Comparison of ENCODE assay signal across 33 cellular contexts in genomic region chr11:70741085-70741484, GRCh38.
"Had no signal": no experiment of that assay in that cellular context is flagged by ENCODE, and none has a peak within 500 bp of the region (broad histone marks: within the 10 kb centered on the region; RNA-seq: fewer than 3 reads in every experiment).

No MANE protein-coding gene starts in this region.

- H3K36me3 Mint-ChIP-seq: activated naive CD8-positive, alpha-beta T cell; WTC11 had no signal

- H3K4me1 Mint-ChIP-seq: activated CD4-positive, alpha-beta memory T cell treated with anti-CD3 and anti-CD28 coated beads, Interleukin-2, amount 10 ng/mL, durations not matched to agents 7 days and 5 days; activated CD4-positive, alpha-beta T cell treated with anti-CD3 and anti-CD28 coated beads, Interleukin-2, amount 10 ng/mL, durations not matched to agents 7 days and 5 days; activated T-helper 17 cell treated with anti-CD3 and anti-CD28 coated beads, Interleukin-2, amount 50 U/mL, for 72 hours had no signal

- H3K9me3 ChIP-seq: body of pancreas, esophagus muscularis mucosa, gastrocnemius medialis, heart right ventricle had no signal

- H3K27ac ChIP-seq: body of pancreas, cardiac muscle cell, coronary artery, dorsolateral prefrontal cortex, esophagus muscularis mucosa, foreskin keratinocyte, gastrocnemius medialis, heart right ventricle, VCaP had no signal

- H3K4me3 ChIP-seq: body of pancreas, cardiac muscle cell, coronary artery, dorsolateral prefrontal cortex, esophagus muscularis mucosa, gastrocnemius medialis, heart right ventricle had no signal

- H3K27ac Mint-ChIP-seq: activated CD4-positive, alpha-beta memory T cell treated with anti-CD3 and anti-CD28 coated beads, Interleukin-2, amount 10 ng/mL, durations not matched to agents 7 days and 5 days; activated CD4-positive, alpha-beta T cell treated with anti-CD3 and anti-CD28 coated beads, Interleukin-2, amount 10 ng/mL, durations not matched to agents 7 days and 5 days; activated naive CD8-positive, alpha-beta T cell; activated T-cell treated with anti-CD3 and anti-CD28 coated beads, Interleukin-2, amount 50 U/mL, for 24 hours; activated T-cell treated with anti-CD3 and anti-CD28 coated beads, Interleukin-2, amount 50 U/mL, for 72 hours; activated T-helper 17 cell treated with anti-CD3 and anti-CD28 coated beads, Interleukin-2, amount 50 U/mL, for 72 hours; dendritic cell treated with granulocyte-macrophage colony-stimulating factor and Interleukin-4, amounts not matched to agents 40 ng/mL and 50 ng/mL, for 4 days; endodermal cell had no signal

- H3K36me3 ChIP-seq: cardiac muscle cell, esophagus muscularis mucosa, gastrocnemius medialis, heart right ventricle had no signal

- H3K4me3 Mint-ChIP-seq: activated CD4-positive, alpha-beta memory T cell treated with anti-CD3 and anti-CD28 coated beads, Interleukin-2, amount 10 ng/mL, durations not matched to agents 7 days and 5 days; activated CD4-positive, alpha-beta T cell treated with anti-CD3 and anti-CD28 coated beads, Interleukin-2, amount 10 ng/mL, durations not matched to agents 7 days and 5 days; activated naive CD8-positive, alpha-beta T cell; activated T-cell treated with anti-CD3 and anti-CD28 coated beads, Interleukin-2, amount 50 U/mL, for 24 hours; activated T-cell treated with anti-CD3 and anti-CD28 coated beads, Interleukin-2, amount 50 U/mL, for 72 hours; activated T-helper 17 cell treated with anti-CD3 and anti-CD28 coated beads, Interleukin-2, amount 50 U/mL, for 72 hours; dendritic cell treated with granulocyte-macrophage colony-stimulating factor and Interleukin-4, amounts not matched to agents 40 ng/mL and 50 ng/mL, for 4 days; endodermal cell; WTC11 had no signal

- ATAC-seq: activated T-cell treated with anti-CD3 and anti-CD28 coated beads, Interleukin-2, amount 50 U/mL, for 72 hours; activated T-helper 17 cell treated with anti-CD3 and anti-CD28 coated beads, Interleukin-2, amount 50 U/mL, for 72 hours; body of pancreas; foreskin keratinocyte; gastrocnemius medialis; heart right ventricle; WTC11 had no signal

- H3K9me3 Mint-ChIP-seq: activated CD4-positive, alpha-beta memory T cell treated with anti-CD3 and anti-CD28 coated beads, Interleukin-2, amount 10 ng/mL, durations not matched to agents 7 days and 5 days; activated CD4-positive, alpha-beta T cell treated with anti-CD3 and anti-CD28 coated beads, Interleukin-2, amount 10 ng/mL, durations not matched to agents 7 days and 5 days; activated T-cell treated with anti-CD3 and anti-CD28 coated beads, Interleukin-2, amount 50 U/mL, for 24 hours; activated T-cell treated with anti-CD3 and anti-CD28 coated beads, Interleukin-2, amount 50 U/mL, for 72 hours; activated T-helper 17 cell treated with anti-CD3 and anti-CD28 coated beads, Interleukin-2, amount 50 U/mL, for 72 hours; dendritic cell treated with granulocyte-macrophage colony-stimulating factor and Interleukin-4, amounts not matched to agents 40 ng/mL and 50 ng/mL, for 4 days; endodermal cell; WTC11 had no signal

- H3K27me3 ChIP-seq: body of pancreas, cardiac muscle cell, foreskin keratinocyte had no signal

- DNase-seq: activated CD4-positive, alpha-beta memory T cell treated with anti-CD3 and anti-CD28 coated beads, Interleukin-2, amount 10 ng/mL, durations not matched to agents 7 days and 5 days; activated CD4-positive, alpha-beta T cell treated with anti-CD3 and anti-CD28 coated beads for 1 hour; activated CD4-positive, alpha-beta T cell treated with anti-CD3 and anti-CD28 coated beads for 4 hours; activated CD4-positive, alpha-beta T cell treated with anti-CD3 and anti-CD28 coated beads, Interleukin-2, amount 10 ng/mL, durations not matched to agents 7 days and 5 days; activated CD4-positive, alpha-beta T cell treated with anti-CD3 and anti-CD28 coated beads, Interleukin-2, amount 50 U/mL, for 4 hours; activated CD8-positive, alpha-beta memory T cell treated with anti-CD3 and anti-CD28 coated beads, Interleukin-2, amount 50 U/mL, for 48 hours; activated effector memory CD4-positive, alpha-beta T cell treated with Interleukin-2 at 50 U/mL for 16 hours; activated gamma-delta T cell treated with Interleukin-2 at 50 U/mL for 16 hours; activated naive CD4-positive, alpha-beta T cell treated with anti-CD3 and anti-CD28 coated beads, Interleukin-2, amount 50 U/mL, for 16 hours; activated naive CD4-positive, alpha-beta T cell treated with Interleukin-2 at 50 U/mL for 16 hours; activated T-cell treated with anti-CD3 and anti-CD28 coated beads for 4 hours; activated T-cell treated with anti-CD3 and anti-CD28 coated beads, Interleukin-2, amount 50 U/mL, for 24 hours; activated T-cell treated with anti-CD3 and anti-CD28 coated beads, Interleukin-2, amount 50 U/mL, for 72 hours; amniotic stem cell; anterior cingulate cortex; body of pancreas; central memory CD4-positive, alpha-beta T cell; effector memory CD4-positive, alpha-beta T cell; erythroblast; foreskin keratinocyte; gastrocnemius medialis; heart right ventricle; T-helper 2 cell had no signal

- H3K4me1 ChIP-seq: esophagus muscularis mucosa, foreskin keratinocyte, gastrocnemius medialis had no signal

- H3K27me3 Mint-ChIP-seq: activated CD4-positive, alpha-beta T cell treated with anti-CD3 and anti-CD28 coated beads, Interleukin-2, amount 10 ng/mL, durations not matched to agents 7 days and 5 days had no signal
